In genomic region chr2:25692143-25692542, GRCh38 we compare ENCODE assay signal across 19 cellular contexts. TPM values are rescaled to one million over a fixed set of nuclear protein-coding genes. Genes with fewer than 3 reads are reported as not detected.
DNase-seq lines count a peak whose midpoint lies in the region; ATAC-seq and TF ChIP-seq lines count a peak whose summit lies in the region.
"Had no signal": no experiment of that assay in that cellular context is flagged by ENCODE, and none has a peak within 500 bp of the region (broad histone marks: within the 10 kb centered on the region; RNA-seq: fewer than 3 reads in every experiment).

No MANE protein-coding gene starts in this region.

- no peak overlapping the region for H3K4me2 ChIP-seq in mesenchymal stem cell (ENCODE audit: low read length, poor library complexity, severe bottlenecking)
- H3K4me2 ChIP-seq: KMS-11 had no signal

- no peak for ATAC-seq in HG02798 (IDR thresholded peaks at IDR 0.05; ENCODE audit: poor library complexity, unreplicated experiment)
- ATAC-seq: left colon, mucosa of descending colon had no signal

- H4K91ac ChIP-seq in mesenchymal stem cell (ENCODE audit: low read length): no peak overlapping the region

- no peak overlapping the region for H3K14ac ChIP-seq in mesenchymal stem cell (ENCODE audit: low read length in 2 of 2)

- no peak overlapping the region for H2AFZ ChIP-seq in mesenchymal stem cell (ENCODE audit: low read depth, low read length)

- intact Hi-C loops in MCF 10A (cut with micrococcal nuclease): no loop called here

- H3K4me3 ChIP-seq in LNCaP clone FGC (ENCODE audit: low read depth, low read length) (no peak overlapping the region), mesenchymal stem cell (ENCODE audit: insufficient read depth in 1 of 2, low read depth in 1 of 2, low read length in 2 of 2) (no peak overlapping the region)
- H3K4me3 ChIP-seq: colonic mucosa, mucosa of descending colon had no signal

- TF ChIP-seq CTCF in LNCaP clone FGC (IDR thresholded peaks at IDR 0.05; ENCODE audit: control insufficient read depth, extremely low read depth, insufficient read depth) (no peak), MCF 10A (IDR thresholded peaks at IDR 0.05; ENCODE audit: unreplicated experiment) (no peak)

- H3K23ac ChIP-seq in mesenchymal stem cell (ENCODE audit: low read length in 2 of 2): no peak overlapping the region

- WGBS in mesenchymal stem cell: 100% methylated on average over 2 of the region's 4 CpGs

- H3K79me1 ChIP-seq in mesenchymal stem cell (replicated peaks; ENCODE audit: low read length, poor library complexity, severe bottlenecking): no peaks in the 10 kb centered on the region

- peaks cover 5% of the 10 kb centered on the region for H3K4me1 Mint-ChIP-seq in MCF 10A (ENCODE audit: insufficient read depth, unreplicated experiment)
- H3K4me1 Mint-ChIP-seq: CD14-positive monocyte had no signal

- no peak overlapping the region for H3K18ac ChIP-seq in mesenchymal stem cell (ENCODE audit: low read depth in 1 of 2, low read length in 2 of 2)

- H3K9ac ChIP-seq in mesenchymal stem cell (ENCODE audit: low read length): no peak overlapping the region
- H3K9ac ChIP-seq: KMS-11 had no signal

- H3K27me3 ChIP-seq in mesenchymal stem cell (ENCODE audit: control insufficient read depth in 1 of 2, insufficient read depth in 1 of 2, low read length in 2 of 2): peaks cover under 1 to 10% of the 10 kb centered on the region in 2 experiments
- H3K27me3 ChIP-seq: colonic mucosa, neutrophil had no signal

- H2BK120ac ChIP-seq in mesenchymal stem cell (ENCODE audit: low read depth, low read length): no peak overlapping the region

- POLR2A ChIA-PET in MCF 10A (lab: Yijun Ruan, JAX): interaction anchor here (0.6 to 3.2 kb wide), 9 partner anchors 8 to 85 kb away, joined by 3 to 11 read pairs (median 4); no protein-coding TSS in a partner anchor

- in situ Hi-C loops in Caki2 (cut with HindIII; ENCODE audit: low pct_unique_long_range_greater_than_20kb, low sequenced_read_pairs): no loop called here

- H3K9me3 ChIP-seq in mesenchymal stem cell (ENCODE audit: control insufficient read depth, low read length): no peaks in the 10 kb centered on the region
- H3K9me3 ChIP-seq: colonic mucosa, mucosa of descending colon, neutrophil had no signal

- H2AK5ac ChIP-seq in mesenchymal stem cell (ENCODE audit: low read length, severe bottlenecking): no peak overlapping the region

- BruUV-seq in MCF 10A (replicated peaks; lab: Mats Ljungman, UMichigan): no TSS peak

- CTCF ChIA-PET in MCF 10A (lab: Yijun Ruan, JAX): interaction anchor here (0.7 to 2.8 kb wide), 9 partner anchors 7 to 1717 kb away, joined by 3 to 16 read pairs (median 5); partner anchors contain the start of gene PPM1G

- no peak overlapping the region for H2BK5ac ChIP-seq in mesenchymal stem cell (ENCODE audit: low read depth, low read length, poor library complexity, severe bottlenecking)

- no peak overlapping the region for H2BK12ac ChIP-seq in mesenchymal stem cell (ENCODE audit: low read length in 2 of 2)

- no peak overlapping the region for H4K8ac ChIP-seq in mesenchymal stem cell (ENCODE audit: low read length)

- no peak overlapping the region for H3K4ac ChIP-seq in mesenchymal stem cell (ENCODE audit: low read depth in 1 of 2, low read length in 2 of 2)

- H2BK15ac ChIP-seq in mesenchymal stem cell (ENCODE audit: low read depth, poor library complexity, severe bottlenecking): no peak overlapping the region

- H3K27ac Mint-ChIP-seq in MCF 10A (ENCODE audit: low read depth, unreplicated experiment): peak overlapping the region; percentile 66
- H3K27ac Mint-ChIP-seq: T-helper 1 cell treated with Interleukin-12 subunit alpha and Interleukin-12 subunit beta and Interleukin-4 antibody, amounts not matched to agents 30 μg/mL and 1 μg/mL, for 36 hours had no signal

- no peaks in the 10 kb centered on the region for H3K36me3 Mint-ChIP-seq in MCF 10A (ENCODE audit: insufficient read depth, unreplicated experiment)
- H3K36me3 Mint-ChIP-seq: CD14-positive monocyte had no signal

- peak; percentile 72 for DNase-seq in Caki2 (ENCODE audit: low read depth)
- DNase-seq in LNCaP clone FGC (ENCODE audit: low read depth): peak; percentile 86
- peak; percentile 95 for DNase-seq in MCF 10A (ENCODE audit: unreplicated experiment)
- DNase-seq in iris pigment epithelial cell (ENCODE audit: low read depth): peak; percentile 10
- DNase-seq in AG20443 (ENCODE audit: low spot score): no peak
- no peak for DNase-seq in mesenchymal stem cell
- no peak for DNase-seq in NCI-H2227 (lab: John Stamatoyannopoulos, UW; ENCODE audit: unreplicated experiment)
- DNase-seq: ACHN; colonic mucosa; left colon; mucosa of descending colon; NCI-H1105; NCI-H524; stimulated activated CD4-positive, alpha-beta T cell treated with anti-CD3 and anti-CD28 coated beads, Interleukin-15, amount 100 ng/mL, for 24 hours had no signal

- H3K9me3 Mint-ChIP-seq in MCF 10A (ENCODE audit: unreplicated experiment): no peaks in the 10 kb centered on the region
- H3K9me3 Mint-ChIP-seq: CD14-positive monocyte; T-helper 1 cell treated with Interleukin-12 subunit alpha and Interleukin-12 subunit beta and Interleukin-4 antibody, amounts not matched to agents 30 μg/mL and 1 μg/mL, for 36 hours had no signal

- H3K4me3 Mint-ChIP-seq in MCF 10A (ENCODE audit: unreplicated experiment): no peak overlapping the region
- H3K4me3 Mint-ChIP-seq: CD14-positive monocyte; T-helper 1 cell treated with Interleukin-12 subunit alpha and Interleukin-12 subunit beta and Interleukin-4 antibody, amounts not matched to agents 30 μg/mL and 1 μg/mL, for 36 hours had no signal

- H3K36me3 ChIP-seq in mesenchymal stem cell (ENCODE audit: control insufficient read depth in 1 of 2, insufficient read depth in 2 of 2, low read depth in 1 of 2, low read length in 2 of 2): no peaks in the 10 kb centered on the region
- H3K36me3 ChIP-seq: colonic mucosa, neutrophil had no signal

- no peak overlapping the region for H3K27ac ChIP-seq in mesenchymal stem cell (ENCODE audit: low read length, poor library complexity, severe bottlenecking)
- H3K27ac ChIP-seq: colonic mucosa, KMS-11, neutrophil had no signal

- H3K27me3 Mint-ChIP-seq in MCF 10A (ENCODE audit: insufficient read depth, unreplicated experiment): no peaks in the 10 kb centered on the region

- H3K4me1 ChIP-seq in mesenchymal stem cell (ENCODE audit: control insufficient read depth, insufficient read depth, low read depth, low read length): no peaks in the 10 kb centered on the region
- H3K4me1 ChIP-seq: colonic mucosa had no signal

RNA-seq across cellular contexts. Expression of gene DTNB, which starts 18.8 kb away (rescaled TPM):
- 6.3 and 12.3 TPM in 2 replicates for total RNA-seq in Caki2 (2014; rRNA removed; shearing (Covaris generic); ENCODE audit: low replicate concordance)
- 22.7 and 26.3 TPM in 2 replicates for total RNA-seq in MCF 10A (2022)
- 2.3 TPM for polyA plus RNA-seq in mesenchymal stem cell (2013, experiment 1 of 2)
- 3.0 TPM for polyA plus RNA-seq in mesenchymal stem cell (2013, experiment 2 of 2)

Comparison
In these comparisons a context has a peak if more than half of its experiments do, and no peak if none do; other contexts are left out.
1. DNase-seq: peak in Caki2 (single experiment), LNCaP clone FGC (single experiment), MCF 10A (single experiment) and iris pigment epithelial cell (single experiment); none in AG20443 (single experiment), mesenchymal stem cell (single experiment) and NCI-H2227 (single experiment).